ENCODE assay signal across 8 cellular contexts in genomic region chr10:137031-137430, GRCh38. TPM values are rescaled to one million over a fixed set of nuclear protein-coding genes. Genes with fewer than 3 reads are reported as not detected.
DNase-seq lines count a peak whose midpoint lies in the region; ATAC-seq and TF ChIP-seq lines count a peak whose summit lies in the region.

No MANE protein-coding gene starts in this region.

- no peaks in the 10 kb centered on the region for H3K36me3 ChIP-seq in hepatocyte (replicated peaks; ENCODE audit: insufficient read depth, low read depth)
- H3K36me3 ChIP-seq in heart left ventricle: no peaks in the 10 kb centered on the region

- H2AFZ ChIP-seq in hepatocyte: no peak overlapping the region

- peaks cover 86% of the 10 kb centered on the region for H3K79me2 ChIP-seq in hepatocyte

- H3K27me3 ChIP-seq in hepatocyte (no peaks in the 10 kb centered on the region), heart left ventricle (peaks cover 0 to 6% (median 0%) of the 10 kb centered on the region in 9 donors)

- peaks cover 0 to 4% of the 10 kb centered on the region in 2 donors for H3K36me3 Mint-ChIP-seq in CD14-positive monocyte
- H3K36me3 Mint-ChIP-seq in activated T-cell treated with anti-CD3 and anti-CD28 coated beads, Interleukin-2, amount 50 U/mL, for 72 hours (ENCODE audit: insufficient read depth in 2 of 2): peaks cover 0 to 1% of the 10 kb centered on the region in 2 donors

- H3K4me1 Mint-ChIP-seq in CD14-positive monocyte: peaks cover 24% of the 10 kb centered on the region
- H3K4me1 Mint-ChIP-seq in activated T-cell treated with anti-CD3 and anti-CD28 coated beads, Interleukin-2, amount 50 U/mL, for 72 hours (ENCODE audit: low read depth): peaks cover 55% of the 10 kb centered on the region

- H3K4me1 ChIP-seq in hepatocyte (ENCODE audit: insufficient read depth) (peaks cover 42% of the 10 kb centered on the region), heart left ventricle (peaks cover 6 to 60% (median 35%) of the 10 kb centered on the region in 12 donors)

- peak overlapping the region; percentile 99 for H3K27ac ChIP-seq in hepatocyte
- H3K27ac ChIP-seq in heart left ventricle: no peak overlapping the region

- H3K9me3 ChIP-seq in hepatocyte (ENCODE audit: low read depth): no peaks in the 10 kb centered on the region
- H3K9me3 ChIP-seq in heart left ventricle: no peaks in the 10 kb centered on the region

- peaks cover 24 to 28% (median 27%) of the 10 kb centered on the region in 3 donors for H3K27me3 Mint-ChIP-seq in CD14-positive monocyte (ENCODE audit: low read depth in 3 of 3)
- no peaks in the 10 kb centered on the region for H3K27me3 Mint-ChIP-seq in activated T-cell treated with anti-CD3 and anti-CD28 coated beads, Interleukin-2, amount 50 U/mL, for 72 hours (ENCODE audit: low read depth)

- H3K9me3 Mint-ChIP-seq in CD14-positive monocyte: peaks cover 0 to 3% (median 0%) of the 10 kb centered on the region in 7 donors
- H3K9me3 Mint-ChIP-seq in activated T-cell treated with anti-CD3 and anti-CD28 coated beads, Interleukin-2, amount 50 U/mL, for 72 hours: no peaks in the 10 kb centered on the region

- H3K4me3 ChIP-seq in hepatocyte (no peak overlapping the region), heart left ventricle (peak overlapping the region in 6 of 12 donors; percentile 89 to 95 (median 92))

- DNase-seq in CD14-positive monocyte (ENCODE audit: low spot score) (no peak), NCI-H526 treated with DMSO at 0.1 percent for 48 hours (lab: John Stamatoyannopoulos, UW) (peak; percentile 16), hepatocyte (ENCODE audit: low spot score) (peak; percentile 23), heart left ventricle (no peak)
- DNase-seq in activated T-cell treated with anti-CD3 and anti-CD28 coated beads, Interleukin-2, amount 50 U/mL, for 72 hours: peak; percentile 50 to 71
- DNase-seq in stimulated activated CD4-positive, alpha-beta T cell treated with anti-CD3 and anti-CD28 coated beads, TNF-alpha, amount 100 ng/mL, for 48 hours (ENCODE audit: low read depth in 3 of 3): peak; percentile 11 to 44 (median 31)

- ATAC-seq in GM21360 (IDR thresholded peaks at IDR 0.05; ENCODE audit: unreplicated experiment) (peak; percentile 33), HG02588 (IDR thresholded peaks at IDR 0.05; ENCODE audit: unreplicated experiment) (no peak), heart left ventricle (no peak)
- peak; percentile 33 to 36 for ATAC-seq in activated T-cell treated with anti-CD3 and anti-CD28 coated beads, Interleukin-2, amount 50 U/mL, for 72 hours (replicated peaks in 1 of 2)

- 82% methylated on average over 1 of the region's 1 CpG for WGBS in hepatocyte (ENCODE audit: low lambda C conversion rate, missing lambda C conversion rate)
- 75 to 100% (median 96%) methylated on average over 1 of the region's 1 CpG for WGBS in heart left ventricle, 4 donors

- H4K20me1 ChIP-seq in hepatocyte (ENCODE audit: insufficient read depth, poor library complexity, severe bottlenecking): peaks cover 59% of the 10 kb centered on the region

- no peak overlapping the region for H3K27ac Mint-ChIP-seq in CD14-positive monocyte
- H3K27ac Mint-ChIP-seq in activated T-cell treated with anti-CD3 and anti-CD28 coated beads, Interleukin-2, amount 50 U/mL, for 72 hours: peak overlapping the region; percentile 96

- intact Hi-C loops in CD14-positive monocyte (cut with micrococcal nuclease): no loop called here
- intact Hi-C loops in heart left ventricle (cut with DNase I): no loop called here

- H3K4me2 ChIP-seq in hepatocyte: peak overlapping the region; percentile 92

- peak overlapping the region in 1 of 2 donors; percentile 86 for H3K4me3 Mint-ChIP-seq in CD14-positive monocyte
- peak overlapping the region; percentile 89 to 96 for H3K4me3 Mint-ChIP-seq in activated T-cell treated with anti-CD3 and anti-CD28 coated beads, Interleukin-2, amount 50 U/mL, for 72 hours

- no peaks in the 10 kb centered on the region for H3K9me2 ChIP-seq in hepatocyte (replicated peaks; ENCODE audit: insufficient read depth)

- TF ChIP-seq CTCF in CD14-positive monocyte (IDR thresholded peaks at IDR 0.05) (peak; percentile 40), hepatocyte (IDR thresholded peaks at IDR 0.05; ENCODE audit: poor library complexity) (peak; percentile 27), heart left ventricle (IDR thresholded peaks at IDR 0.05) (peak in 5 of 12 donors; percentile 22 to 34 (median 23))

- TF ChIP-seq POLR2A in heart left ventricle (IDR thresholded peaks at IDR 0.05): no peak

RNA-seq across cellular contexts. Expression of gene ZMYND11, which starts 1.8 kb away (rescaled TPM):
- polyA plus RNA-seq in CD14-positive monocyte (1 to 10 TPM; 7.0 to 8.8 TPM), hepatocyte (26.3 and 31.5 TPM in 2 replicates), heart left ventricle (10 to 100 TPM; 22.7 to 54.6 TPM)
- total RNA-seq in activated T-cell treated with anti-CD3 and anti-CD28 coated beads, Interleukin-2, amount 50 U/mL, for 72 hours: 10 to 100 TPM; 24.6 to 30.1 TPM
- total RNA-seq in hepatocyte (64.3 and 70.2 TPM in 2 replicates), heart left ventricle (10 to 100 TPM; 58.0 to 96.6 (median 75.1) TPM)

Comparison
In these comparisons a context has a peak if more than half of its experiments do, and no peak if none do; other contexts are left out.
1. DNase-seq: peak in NCI-H526 treated with DMSO at 0.1 percent for 48 hours (single experiment), activated T-cell treated with anti-CD3 and anti-CD28 coated beads, Interleukin-2, amount 50 U/mL, for 72 hours (2 of 2), hepatocyte (single experiment) and stimulated activated CD4-positive, alpha-beta T cell treated with anti-CD3 and anti-CD28 coated beads, TNF-alpha, amount 100 ng/mL, for 48 hours (3 of 3); none in CD14-positive monocyte (single experiment) and heart left ventricle (0 of 5).
2. ATAC-seq: peak in GM21360 (single experiment) and activated T-cell treated with anti-CD3 and anti-CD28 coated beads, Interleukin-2, amount 50 U/mL, for 72 hours (2 of 2); none in HG02588 (single experiment) and heart left ventricle (0 of 4).